In the genomic region with DNA sequence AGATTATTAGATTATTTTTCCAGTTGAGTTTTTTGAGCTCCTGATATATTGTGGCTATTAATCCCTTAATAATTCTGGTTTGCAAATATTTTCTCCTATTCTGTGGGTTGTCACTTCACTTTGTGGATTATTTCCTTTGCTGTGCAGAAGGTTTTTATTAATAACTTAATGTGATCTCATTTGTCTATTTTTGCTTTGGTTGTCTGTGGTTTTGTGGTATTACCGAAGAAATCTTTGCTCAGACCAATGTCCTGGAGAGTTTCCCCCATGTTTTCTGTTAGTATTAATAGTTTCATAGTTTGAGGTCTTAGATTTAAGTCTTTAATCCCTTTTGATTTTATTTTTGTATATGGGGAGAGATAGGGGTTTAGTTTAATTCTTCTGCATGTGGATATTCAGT, we compare ENCODE assay signal across 18 cellular contexts.
"Had no signal": no experiment of that assay in that cellular context is flagged by ENCODE, and none has a peak within 500 bp of the region (broad histone marks: within the 10 kb centered on the region; RNA-seq: fewer than 3 reads in every experiment).

No MANE protein-coding gene starts in this region.

- H3K9me3 ChIP-seq: sigmoid colon, thyroid gland had no signal

- ATAC-seq: activated naive CD4-positive, alpha-beta T cell treated with anti-CD3 and anti-CD28 coated beads, Interleukin-2, amount 50 U/mL, for 72 hours; activated T-cell treated with anti-CD3 and anti-CD28 coated beads, Interleukin-2, amount 50 U/mL, for 72 hours; effector memory CD8-positive, alpha-beta T cell; gastrocnemius medialis; heart left ventricle; left colon; lower lobe of right lung had no signal

- H3K27me3 ChIP-seq: breast epithelium, gastrocnemius medialis, heart left ventricle, sigmoid colon, thyroid gland had no signal

- H3K27ac Mint-ChIP-seq: activated CD4-positive, alpha-beta memory T cell treated with anti-CD3 and anti-CD28 coated beads for 36 hours; activated naive CD4-positive, alpha-beta T cell treated with anti-CD3 and anti-CD28 coated beads, Interleukin-2, amount 50 U/mL, for 72 hours; activated T-cell treated with anti-CD3 and anti-CD28 coated beads, Interleukin-2, amount 50 U/mL, for 72 hours; effector memory CD8-positive, alpha-beta T cell had no signal

- H3K36me3 ChIP-seq: breast epithelium, gastrocnemius medialis, heart left ventricle, lower lobe of right lung, sigmoid colon, thyroid gland had no signal

- H3K4me3 ChIP-seq: breast epithelium, gastrocnemius medialis, heart left ventricle, lower lobe of right lung, sigmoid colon, thyroid gland had no signal

- H3K27ac ChIP-seq: breast epithelium, gastrocnemius medialis, heart left ventricle, lower lobe of right lung, sigmoid colon, thyroid gland, VCaP had no signal

- DNase-seq: activated CD4-positive, alpha-beta memory T cell treated with anti-CD3 and anti-CD28 coated beads for 36 hours; activated gamma-delta T cell; activated T-cell treated with anti-CD3 and anti-CD28 coated beads, Interleukin-2, amount 50 U/mL, for 72 hours; amniotic stem cell; cerebellar nuclear complex; dermis blood vessel endothelial cell; effector memory CD8-positive, alpha-beta T cell; gastrocnemius medialis; heart left ventricle; left colon; lower lobe of right lung; sigmoid colon; stimulated activated CD4-positive, alpha-beta T cell treated with anti-CD3 and anti-CD28 coated beads, Interleukin-12 subunit alpha, Interleukin-12 subunit beta, amount 100 ng/mL, for 4 hours; stimulated activated CD4-positive, alpha-beta T cell treated with anti-CD3 and anti-CD28 coated beads, Interleukin-2, amount 100 ng/mL, for 24 hours; thyroid gland had no signal

- H3K4me3 Mint-ChIP-seq: activated CD4-positive, alpha-beta memory T cell treated with anti-CD3 and anti-CD28 coated beads for 36 hours; activated T-cell treated with anti-CD3 and anti-CD28 coated beads, Interleukin-2, amount 50 U/mL, for 72 hours; effector memory CD8-positive, alpha-beta T cell had no signal

- H3K4me1 ChIP-seq: breast epithelium, gastrocnemius medialis, heart left ventricle, lower lobe of right lung, sigmoid colon, thyroid gland had no signal

- H3K9me3 Mint-ChIP-seq: activated T-cell treated with anti-CD3 and anti-CD28 coated beads, Interleukin-2, amount 50 U/mL, for 72 hours; effector memory CD8-positive, alpha-beta T cell had no signal

- H3K27me3 Mint-ChIP-seq: activated CD4-positive, alpha-beta memory T cell treated with anti-CD3 and anti-CD28 coated beads for 36 hours; effector memory CD8-positive, alpha-beta T cell had no signal
